ENCODE assay signal across 23 cellular contexts in the genomic region with DNA sequence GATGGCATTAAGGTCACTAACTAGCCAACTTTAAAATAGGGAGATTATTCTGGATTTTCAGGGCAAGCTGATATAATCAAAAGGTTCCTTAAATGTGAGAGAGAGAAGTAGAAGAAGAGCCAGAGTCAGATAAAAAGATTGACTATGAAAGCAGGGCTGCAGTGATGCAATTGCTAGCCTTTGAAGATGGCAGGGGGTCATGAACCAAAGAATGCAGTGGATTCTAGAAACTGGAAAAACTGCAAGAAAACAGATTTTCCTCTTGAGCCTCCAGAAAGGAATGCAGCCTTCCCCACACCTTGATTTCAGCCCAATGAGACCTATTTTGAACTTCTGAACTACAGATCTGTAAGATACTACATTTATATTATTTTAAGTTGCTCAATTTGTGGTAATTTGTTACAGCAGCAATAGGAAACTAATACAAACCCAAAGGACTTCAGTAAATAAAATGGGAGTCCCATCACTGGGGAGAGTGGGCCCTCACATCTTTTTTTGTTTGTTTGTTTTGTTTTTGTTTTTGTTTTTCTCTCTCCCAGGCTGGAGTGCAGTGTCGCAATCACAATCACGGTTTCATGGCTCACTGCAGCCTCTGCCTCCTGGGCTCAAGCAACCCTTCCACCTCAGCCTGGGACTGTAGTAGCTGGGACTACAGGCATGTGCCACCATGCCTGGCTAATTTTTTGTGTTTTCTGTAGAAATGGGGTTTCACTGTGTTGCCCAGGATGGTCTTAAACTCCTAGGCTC. TPM values are rescaled to one million over a fixed set of nuclear protein-coding genes. Genes with fewer than 3 reads are reported as not detected.
A peak's percentile ranks its signal among the peaks of the same experiment; 100 is the strongest.
DNase-seq lines count a peak whose midpoint lies in the region; ATAC-seq, FAIRE-seq and TF ChIP-seq lines count a peak whose summit lies in the region.
"Had no signal": no experiment of that assay in that cellular context is flagged by ENCODE, and none has a peak within 500 bp of the region (broad histone marks: within the 10 kb centered on the region; RNA-seq: fewer than 3 reads in every experiment).

No MANE protein-coding gene starts in this region.

- no peak overlapping the region for H3K56ac ChIP-seq in H1 (replicated peaks; ENCODE audit: insufficient read length, low read depth, low read length)

- H3K23me2 ChIP-seq in H1 (ENCODE audit: low read depth, low read length): no peaks in the 10 kb centered on the region

- H3K79me2 ChIP-seq in H1 (ENCODE audit: control insufficient read depth in 1 of 2, insufficient read depth in 2 of 2, low read length in 2 of 2): no peaks in the 10 kb centered on the region

- H2BK20ac ChIP-seq in H1 (ENCODE audit: low read length): no peak overlapping the region

- no peak for ATAC-seq in Right ventricle myocardium inferior
- ATAC-seq in GM21576 (IDR thresholded peaks at IDR 0.05; ENCODE audit: unreplicated experiment): no peak
- ATAC-seq: PC-3 had no signal

- intact Hi-C loops in Right ventricle myocardium inferior (cut with DNase I): no loop called here
- intact Hi-C loops in dorsolateral prefrontal cortex (cut with DNase I): no loop called here

- no peak for TF ChIP-seq RAD21 in H1 (IDR thresholded peaks at IDR 0.05 in 1 of 2, conservative IDR thresholded peaks at IDR 0.05 in 1 of 2; ENCODE audit: low read depth in 2 of 2, low read length in 2 of 2)

- no peak overlapping the region for H2BK12ac ChIP-seq in H1 (ENCODE audit: low read depth, low read length)

- FAIRE-seq in H1 (lab: Jason Lieb, UNC) (no peak), GM12891 (lab: Jason Lieb, UNC) (no peak)
- FAIRE-seq: D721Med had no signal

- TF ChIP-seq CTCF in cardiac muscle cell (IDR thresholded peaks at IDR 0.05; ENCODE audit: low read depth, low read length): no peak
- no peak for TF ChIP-seq CTCF in H1 (IDR thresholded peaks at IDR 0.05; ENCODE audit: control extremely low read depth in 1 of 3, insufficient read depth in 1 of 3, low read depth in 1 of 3, low read length in 3 of 3)
- no peak for TF ChIP-seq CTCF in dorsolateral prefrontal cortex (IDR thresholded peaks at IDR 0.05 in 54 of 56, conservative IDR thresholded peaks at IDR 0.05 in 2 of 56; ENCODE audit: low read depth in 1 of 56, partially characterized antibody in 56 of 56)

- H3K9me3 ChIP-seq in cardiac muscle cell (ENCODE audit: low read depth): no peaks in the 10 kb centered on the region
- no peaks in the 10 kb centered on the region for H3K9me3 ChIP-seq in H1 (ENCODE audit: insufficient read depth in 2 of 2, low read depth in 1 of 2, low read length in 1 of 2)
- H3K9me3 ChIP-seq in muscle layer of colon (ENCODE audit: low read length): no peaks in the 10 kb centered on the region
- H3K9me3 ChIP-seq: BLaER1, MG63, SJSA1 had no signal

- H3K4me2 ChIP-seq in H1 (ENCODE audit: insufficient read depth in 1 of 2, low read depth in 2 of 2, low read length in 2 of 2): no peak overlapping the region
- H3K4me2 ChIP-seq: BLaER1 had no signal

- DNase-seq in cardiac muscle cell (ENCODE audit: low read depth in 1 of 2, low spot score in 1 of 2) (no peak), Right ventricle myocardium inferior (ENCODE audit: missing footprints) (no peak), H1 (ENCODE audit: low read depth in 1 of 2, low spot score in 2 of 2) (peak in 1 of 2 experiments; percentile 19), dorsolateral prefrontal cortex (no peak), GM12891 (ENCODE audit: insufficient read length, low spot score) (no peak)
- DNase-seq in effector CD4-positive, alpha-beta T cell: no peak
- DNase-seq: CD4-positive, CD25-positive, alpha-beta regulatory T cell; H7; KG1; MG63; NCI-H1105 treated with DMSO at 0.1 percent for 48 hours; NCI-H146; NCI-H1930; NCI-H2107; NCI-H524; NCI-H748 treated with DMSO at 0.1 percent for 48 hours; PC-3 had no signal

- TF ChIP-seq EP300 in H1 (IDR thresholded peaks at IDR 0.05; ENCODE audit: borderline replicate concordance in 1 of 2, low read depth in 2 of 2, low read length in 2 of 2): no peak

- POLR2A ChIA-PET in H1 (lab: Charles Lee; ENCODE audit: partially characterized antibody): interaction anchor here (0.9 kb wide), 1 partner anchor 63 kb away, joined by 3 read pairs; no protein-coding TSS in a partner anchor

- TF ChIP-seq POLR2A in H1 (IDR thresholded peaks at IDR 0.05; ENCODE audit: control extremely low read depth in 1 of 2, low read depth in 2 of 2, low read length in 2 of 2) (no peak), GM12891 (IDR thresholded peaks at IDR 0.05; ENCODE audit: low read depth, low read length) (no peak)

- no peaks in the 10 kb centered on the region for H3K36me3 ChIP-seq in cardiac muscle cell
- no peaks in the 10 kb centered on the region for H3K36me3 ChIP-seq in H1 (ENCODE audit: control insufficient read depth in 2 of 4, insufficient read depth in 4 of 4, low read length in 3 of 4)
- no peaks in the 10 kb centered on the region for H3K36me3 ChIP-seq in muscle layer of colon (ENCODE audit: insufficient read depth, low read length)
- H3K36me3 ChIP-seq: BLaER1, MG63, SJSA1 had no signal

- H2BK15ac ChIP-seq in H1 (ENCODE audit: low read length): no peak overlapping the region

- H3K9ac ChIP-seq in H1 (replicated peaks in 1 of 4; ENCODE audit: extremely low read depth in 1 of 4, low read depth in 3 of 4, low read length in 3 of 4) (no peak overlapping the region), muscle layer of colon (ENCODE audit: low read length) (no peak overlapping the region)
- H3K9ac ChIP-seq: BLaER1 had no signal

- H3K79me1 ChIP-seq in H1 (ENCODE audit: low read depth, low read length): no peaks in the 10 kb centered on the region

- H3K23ac ChIP-seq in H1 (ENCODE audit: insufficient read length): no peak overlapping the region

- H3K4me1 ChIP-seq in cardiac muscle cell (ENCODE audit: low read depth) (no peaks in the 10 kb centered on the region), H1 (replicated peaks in 1 of 4; ENCODE audit: control insufficient read depth in 3 of 4, insufficient read depth in 4 of 4, low read length in 3 of 4) (no peaks in the 10 kb centered on the region), muscle layer of colon (ENCODE audit: insufficient read depth, low read length) (no peaks in the 10 kb centered on the region)
- H3K4me1 ChIP-seq: BLaER1, SJSA1 had no signal

- no peak overlapping the region for H2BK5ac ChIP-seq in H1 (ENCODE audit: low read depth, low read length)

- H3K14ac ChIP-seq in H1 (ENCODE audit: insufficient read length): no peak overlapping the region

- H2BK120ac ChIP-seq in H1 (replicated peaks; ENCODE audit: low read depth, low read length): no peak overlapping the region

- H3K4me3 ChIP-seq in cardiac muscle cell: no peak overlapping the region
- no peak overlapping the region for H3K4me3 ChIP-seq in H1 (ENCODE audit: extremely low read depth in 1 of 4, insufficient read depth in 2 of 4, low read depth in 3 of 4, low read length in 4 of 4)
- H3K4me3 ChIP-seq in muscle layer of colon (ENCODE audit: low read depth in 1 of 2, low read length in 2 of 2): no peak overlapping the region
- H3K4me3 ChIP-seq in dorsolateral prefrontal cortex: no peak overlapping the region
- H3K4me3 ChIP-seq: BLaER1, MG63, SJSA1 had no signal

- no peak overlapping the region for H4K8ac ChIP-seq in H1 (ENCODE audit: extremely low read depth, insufficient read depth, low read length)

- H4K20me1 ChIP-seq in H1 (replicated peaks in 1 of 2; ENCODE audit: control insufficient read depth in 1 of 2, insufficient read depth in 2 of 2, low read length in 2 of 2): no peaks in the 10 kb centered on the region
- H4K20me1 ChIP-seq: BLaER1 had no signal

- H4K5ac ChIP-seq in H1 (ENCODE audit: insufficient read length, low read depth, low read length): no peak overlapping the region

- no peak overlapping the region for H2AK5ac ChIP-seq in H1 (ENCODE audit: low read depth, low read length)

- no peak overlapping the region for H2AFZ ChIP-seq in H1 (ENCODE audit: low read length)

- 100% methylated on average over 2 of the region's 2 CpGs; no CpG with 5 or more reads in 1 of the 2 experiments for WGBS in H1 (ENCODE audit: extremely low coverage in 1 of 2, insufficient coverage in 1 of 2, insufficient read length in 1 of 2, insufficient replicate concordance in 2 of 2, low coverage in 1 of 2, low lambda C conversion rate in 2 of 2, missing lambda C conversion rate in 1 of 2), 2 experiments

- H3K27ac ChIP-seq in cardiac muscle cell (peak overlapping the region; percentile 59), H1 (ENCODE audit: low read depth, low read length) (no peak overlapping the region), muscle layer of colon (ENCODE audit: low read depth, low read length) (peak overlapping the region; percentile 25), dorsolateral prefrontal cortex (no peak overlapping the region)
- H3K27ac ChIP-seq: 22Rv1, BLaER1, SJSA1 had no signal

- no peaks in the 10 kb centered on the region for H3K27me3 ChIP-seq in cardiac muscle cell
- H3K27me3 ChIP-seq in H1 (replicated peaks in 1 of 4; ENCODE audit: control insufficient read depth in 3 of 4, extremely low read depth in 1 of 4, insufficient read depth in 3 of 4, low read length in 3 of 4): no peaks in the 10 kb centered on the region
- no peaks in the 10 kb centered on the region for H3K27me3 ChIP-seq in muscle layer of colon (ENCODE audit: control insufficient read depth in 1 of 2, insufficient read depth in 2 of 2, low read length in 2 of 2)
- H3K27me3 ChIP-seq in dorsolateral prefrontal cortex: no peaks in the 10 kb centered on the region
- H3K27me3 ChIP-seq: BLaER1, MG63, SJSA1 had no signal

- no peak overlapping the region for H4K91ac ChIP-seq in H1 (replicated peaks; ENCODE audit: insufficient read length, low read length)

- H3K4ac ChIP-seq in H1 (replicated peaks; ENCODE audit: insufficient read length, low read depth, low read length): no peak overlapping the region

- CTCF ChIA-PET in H1 (lab: Charles Lee; ENCODE audit: partially characterized antibody): interaction anchor here (3.7 kb wide), 1 partner anchor 70 kb away, joined by 17 read pairs; no protein-coding TSS in a partner anchor

- H3K18ac ChIP-seq in H1 (ENCODE audit: extremely low read depth, low read length): no peak overlapping the region

TF ChIP-seq in H1, 55 proteins besides CTCF, POLR2A, EP300 and RAD21 (continues in another document):
- no peak for TF ChIP-seq HDAC6 (IDR thresholded peaks at IDR 0.05; ENCODE audit: low read depth, low read length)

RNA-seq across cellular contexts. Expression of gene RYK, which starts 31.4 kb away (rescaled TPM):
- total RNA-seq in cardiac muscle cell (65.9 and 73.3 TPM in 2 replicates), Right ventricle myocardium inferior (40.6 TPM), dorsolateral prefrontal cortex (10 to 100 TPM; 28.9 to 62.9 (median 42.7) TPM)
- polyA plus RNA-seq in cardiac muscle cell (61.8 and 75.5 TPM in 2 replicates), H1 (2011; rRNA removed) (22.0 and 30.5 TPM in 2 replicates)
- 63.8 and 66.9 TPM in 2 replicates for total RNA-seq in H1 (2021; fragmentation: NEBNext Ultra II Directional; extraction: Animal tissue kit (Norgen Biotek cat#: 25700))
- polyA plus RNA-seq in H1 (2011; cell fraction: cytosol; rRNA removed): 32.4 TPM
- 58.9 TPM for polyA plus RNA-seq in H1 (2011; cell fraction: nucleus; rRNA removed)
- polyA plus RNA-seq in H1 (2012, experiment 1 of 2): 31.9 to 56.8 TPM (median 40.2 TPM) in 4 replicates
- polyA plus RNA-seq in H1 (2012, experiment 2 of 2): 6.5 TPM
- polyA plus RNA-seq in H1 (2013, experiment 1 of 2): 84.7 TPM
- 87.1 TPM for polyA plus RNA-seq in H1 (2013, experiment 2 of 2)
- 71.7 and 103 TPM in 2 replicates for polyA minus RNA-seq in H1 (2011; rRNA and poly(A)+ RNA removed)
- polyA minus RNA-seq in H1 (2011; cell fraction: cytosol; rRNA and poly(A)+ RNA removed): 21.0 TPM
- polyA minus RNA-seq in H1 (2011; cell fraction: nucleus; rRNA and poly(A)+ RNA removed): 79.4 TPM
- 8.5 TPM for polyA plus RNA-seq in GM12891 (2012; ENCODE audit: low read depth, missing spikeins)

Comparison
In these comparisons a context has a peak if more than half of its experiments do, and no peak if none do; other contexts are left out.
1. H3K27ac ChIP-seq: peak in cardiac muscle cell (single experiment) and muscle layer of colon (single experiment); none in H1 (single experiment) and dorsolateral prefrontal cortex (0 of 59).